11 cellular contexts compared by ENCODE assay signal in the genomic region with DNA sequence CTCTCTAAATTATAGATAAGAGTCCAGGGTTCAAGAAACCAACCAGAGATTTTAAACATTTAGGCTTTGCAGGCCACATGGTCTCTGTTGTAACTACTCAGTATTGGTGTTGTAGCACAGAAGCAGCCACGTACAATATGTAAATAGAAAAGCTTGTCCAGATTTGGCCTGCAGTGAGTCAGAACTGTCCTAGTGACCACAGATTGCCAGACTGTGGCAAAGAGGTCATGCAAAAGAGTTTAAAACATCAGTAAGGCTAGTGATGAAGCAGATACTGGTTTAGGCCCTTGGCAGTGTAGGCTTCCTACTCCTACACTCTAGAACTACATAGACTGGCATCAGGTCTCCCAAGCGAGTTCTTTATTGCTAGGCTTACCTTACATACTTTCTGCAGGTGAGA.
A peak's percentile ranks its signal among the peaks of the same experiment; 100 is the strongest.
DNase-seq lines count a peak whose midpoint lies in the region; ATAC-seq, FAIRE-seq and TF ChIP-seq lines count a peak whose summit lies in the region.
"Had no signal": no experiment of that assay in that cellular context is flagged by ENCODE, and none has a peak within 500 bp of the region (broad histone marks: within the 10 kb centered on the region; RNA-seq: fewer than 3 reads in every experiment).

No MANE protein-coding gene starts in this region.

- no peak overlapping the region for H2AFZ ChIP-seq in GM12878 (ENCODE audit: control insufficient read depth, low read depth, low read length)
- H2AFZ ChIP-seq: PC-9 had no signal

- in situ Hi-C loops in GM12878 (cut with MboI) (no loop called here), G401 (cut with HindIII; ENCODE audit: low sequenced_read_pairs) (no loop called here)

- H3K4me3 ChIP-seq in GM12864 (ENCODE audit: low read depth, low read length) = no peak overlapping the region
- no peak overlapping the region for H3K4me3 ChIP-seq in GM12878
- H3K4me3 ChIP-seq: mucosa of descending colon, PC-9 had no signal

- no peaks in the 10 kb centered on the region for H3K36me3 ChIP-seq in GM12878 (ENCODE audit: control insufficient read depth in 2 of 2, insufficient read depth in 2 of 2, low read length in 1 of 2)

- intact Hi-C loops in GM12878 (cut with micrococcal nuclease; ENCODE audit: unreplicated experiment) = loop anchor here (2.0 to 5.0 kb wide), 2 partner anchors 93 to 138 kb away; no protein-coding TSS in a partner anchor

- no peaks in the 10 kb centered on the region for H3K4me1 ChIP-seq in GM12878 (ENCODE audit: control insufficient read depth, insufficient read depth, low read length)

- H3K27me3 Mint-ChIP-seq in activated T-cell treated with anti-CD3 and anti-CD28 coated beads, Interleukin-2, amount 50 U/mL, for 4 hours (ENCODE audit: low read depth) = no peaks in the 10 kb centered on the region
- H3K27me3 Mint-ChIP-seq: effector memory CD8-positive, alpha-beta T cell had no signal

- CTCF ChIA-PET in GM12878 (lab: Yijun Ruan, JAX) = interaction anchor here (1.6 kb wide), 1 partner anchor 90 kb away, joined by 5 read pairs; no protein-coding TSS in a partner anchor

- SMC1A ChIA-PET in GM12878 (lab: Charles Lee; ENCODE audit: uncharacterized antibody, unreplicated experiment) = no interaction called here

- H3K9me3 Mint-ChIP-seq in activated T-cell treated with anti-CD3 and anti-CD28 coated beads, Interleukin-2, amount 50 U/mL, for 4 hours = no peaks in the 10 kb centered on the region

- no peak for TF ChIP-seq RAD21 in GM12878 (IDR thresholded peaks at IDR 0.05; ENCODE audit: insufficient read depth, low read depth, low read length)

- no peaks in the 10 kb centered on the region for H3K27me3 ChIP-seq in GM12878 (replicated peaks in 1 of 2; ENCODE audit: control insufficient read depth in 2 of 2, insufficient read depth in 2 of 2, low read length in 1 of 2)

- DNase-seq in GM12864 (ENCODE audit: low read depth) (peak; percentile 5), GM12878 (ENCODE audit: low read depth, low spot score) (peak; percentile 62), G401 (ENCODE audit: low spot score) (no peak), cerebellar nuclear complex (lab: John Stamatoyannopoulos, UW) (no peak), NCI-H446 (lab: John Stamatoyannopoulos, UW) (no peak)
- no peak for DNase-seq in activated T-cell treated with anti-CD3 and anti-CD28 coated beads, Interleukin-2, amount 50 U/mL, for 4 hours
- DNase-seq: effector memory CD8-positive, alpha-beta T cell; mucosa of descending colon; PC-9 had no signal

- no peaks in the 10 kb centered on the region for H3K4me1 Mint-ChIP-seq in activated T-cell treated with anti-CD3 and anti-CD28 coated beads, Interleukin-2, amount 50 U/mL, for 4 hours (ENCODE audit: low read depth)

- no peaks in the 10 kb centered on the region for H4K20me1 ChIP-seq in GM12878 (ENCODE audit: control insufficient read depth, insufficient read depth)

- POLR2A ChIA-PET in GM12878 (lab: Charles Lee) = no interaction called here

- H3K9me3 ChIP-seq in GM12878 (replicated peaks; ENCODE audit: control insufficient read depth, insufficient read depth, low read length) = no peaks in the 10 kb centered on the region

- H3K27ac ChIP-seq in GM12878 (ENCODE audit: control insufficient read depth, insufficient read depth) = no peak overlapping the region
- H3K27ac ChIP-seq: PC-9 had no signal

- ATAC-seq in GM21367 (IDR thresholded peaks at IDR 0.05; ENCODE audit: unreplicated experiment) = peak; percentile 94
- ATAC-seq in HG03135 (IDR thresholded peaks at IDR 0.05; ENCODE audit: unreplicated experiment) = peak; percentile 98
- ATAC-seq in GM12878 = peak; percentile 96
- ATAC-seq in activated T-cell treated with anti-CD3 and anti-CD28 coated beads, Interleukin-2, amount 50 U/mL, for 4 hours = no peak
- ATAC-seq: effector memory CD8-positive, alpha-beta T cell; mucosa of descending colon had no signal

- H3K4me3 Mint-ChIP-seq in activated T-cell treated with anti-CD3 and anti-CD28 coated beads, Interleukin-2, amount 50 U/mL, for 4 hours = no peak overlapping the region
- H3K4me3 Mint-ChIP-seq: effector memory CD8-positive, alpha-beta T cell had no signal

- TF ChIP-seq EP300 in GM12878 (IDR thresholded peaks at IDR 0.05; ENCODE audit: borderline replicate concordance in 1 of 2, control insufficient read depth in 1 of 2, low read depth in 2 of 2, low read length in 2 of 2) = peak; percentile 27 to 28; a peak in 1 of 4 replicates

- H3K9ac ChIP-seq in GM12878 (ENCODE audit: control insufficient read depth, insufficient read depth, low read length) = no peak overlapping the region

- TF ChIP-seq POLR2A in GM12878 (IDR thresholded peaks at IDR 0.05; ENCODE audit: low read depth, low read length) = no peak

- FAIRE-seq in GM12878 (lab: Jason Lieb, UNC) = peak; percentile 56

- H3K79me2 ChIP-seq in GM12878 (ENCODE audit: control insufficient read depth, insufficient read depth, low read length) = no peaks in the 10 kb centered on the region

- RAD21 ChIA-PET in GM12878 (lab: Charles Lee; ENCODE audit: unreplicated experiment) = no interaction called here

- 17% methylated on average over 2 of the region's 2 CpGs for WGBS in GM12878 (ENCODE audit: insufficient coverage, insufficient replicate concordance, low lambda C conversion rate, missing lambda C conversion rate)

- BruUV-seq in GM12878 (replicated peaks; lab: Mats Ljungman, UMichigan) = no TSS peak

- no peak overlapping the region for H3K4me2 ChIP-seq in GM12878 (ENCODE audit: control insufficient read depth, insufficient read depth)
- H3K4me2 ChIP-seq: PC-9 had no signal

- TF ChIP-seq CTCF in GM12864 (IDR thresholded peaks at IDR 0.05; ENCODE audit: low read depth, low read length, missing control alignments) (no peak), GM12878 (IDR thresholded peaks at IDR 0.05 in 2 of 3, conservative IDR thresholded peaks at IDR 0.05 in 1 of 3; ENCODE audit: control insufficient read depth in 2 of 3, extremely low read depth in 1 of 3, insufficient read depth in 1 of 3, low read depth in 3 of 3, low read length in 3 of 3) (no peak)

- no peaks in the 10 kb centered on the region for H3K36me3 Mint-ChIP-seq in activated T-cell treated with anti-CD3 and anti-CD28 coated beads, Interleukin-2, amount 50 U/mL, for 4 hours (ENCODE audit: insufficient read depth)

TF ChIP-seq in GM12878, 131 proteins besides CTCF, POLR2A, EP300 and RAD21 (continues in another document):
- TF ChIP-seq ZNF384 (IDR thresholded peaks at IDR 0.05; ENCODE audit: borderline replicate concordance, low read depth, low read length) = no peak
- peak; percentile 43; the same call in 1 of the 2 replicates for TF ChIP-seq CBFB (IDR thresholded peaks at IDR 0.05; ENCODE audit: low read depth)
- TF ChIP-seq FOXM1 (IDR thresholded peaks at IDR 0.05; ENCODE audit: low read depth, low read length) = peak; percentile 60; the same call in 1 of the 2 replicates
- peak; percentile 81 for TF ChIP-seq JUNB (IDR thresholded peaks at IDR 0.05)
- no peak for TF ChIP-seq SRF (IDR thresholded peaks at IDR 0.05; ENCODE audit: low read depth in 2 of 2, low read length in 2 of 2)
- TF ChIP-seq YBX1 (IDR thresholded peaks at IDR 0.05) = no peak
- peak; percentile 81 for TF ChIP-seq IRF4 (IDR thresholded peaks at IDR 0.05; ENCODE audit: low read depth, low read length)
- TF ChIP-seq CREM (IDR thresholded peaks at IDR 0.05; ENCODE audit: low read depth) = peak; percentile 65; the same call in 1 of the 2 replicates
- TF ChIP-seq CUX1 (IDR thresholded peaks at IDR 0.05; ENCODE audit: insufficient replicate concordance, low read depth, low read length) = no peak

Comparison
In these comparisons a context has a peak if more than half of its experiments do, and no peak if none do; other contexts are left out.
1. DNase-seq: peak in GM12864 (single experiment) and GM12878 (single experiment); none in activated T-cell treated with anti-CD3 and anti-CD28 coated beads, Interleukin-2, amount 50 U/mL, for 4 hours (single experiment), G401 (single experiment), cerebellar nuclear complex (0 of 2) and NCI-H446 (0 of 2).
2. ATAC-seq: peak in GM21367 (single experiment), HG03135 (single experiment) and GM12878 (single experiment); none in activated T-cell treated with anti-CD3 and anti-CD28 coated beads, Interleukin-2, amount 50 U/mL, for 4 hours (0 of 2).